Comparison of ENCODE assay signal across 26 cellular contexts in the genomic region with DNA sequence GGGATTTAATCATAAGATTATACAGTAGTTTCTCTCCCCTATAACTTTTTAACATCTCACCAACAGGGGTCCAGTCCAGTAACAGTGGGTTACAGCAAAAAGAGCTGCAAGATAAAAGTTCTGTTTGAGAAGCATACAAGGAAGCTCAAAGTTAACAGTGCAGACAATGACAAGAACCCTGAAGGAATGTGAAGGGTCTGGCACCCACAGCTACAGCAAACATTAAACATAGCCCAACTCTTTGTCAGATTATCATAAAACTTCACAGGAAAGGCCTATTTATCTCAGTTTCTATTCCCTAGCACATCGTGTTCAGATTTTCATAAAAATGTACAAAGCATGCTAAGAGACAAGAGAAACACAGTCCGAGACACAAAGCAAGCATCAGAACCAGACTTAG.
DNase-seq lines count a peak whose midpoint lies in the region; ATAC-seq and TF ChIP-seq lines count a peak whose summit lies in the region.
"Had no signal": no experiment of that assay in that cellular context is flagged by ENCODE, and none has a peak within 500 bp of the region (broad histone marks: within the 10 kb centered on the region; RNA-seq: fewer than 3 reads in every experiment).

No MANE protein-coding gene starts in this region.

- H3K36me3 ChIP-seq in cardiac muscle cell: no peaks in the 10 kb centered on the region
- peaks cover 0 to 2% of the 10 kb centered on the region in 2 experiments for H3K36me3 ChIP-seq in mesenchymal stem cell (ENCODE audit: control insufficient read depth in 1 of 2, insufficient read depth in 2 of 2, low read depth in 1 of 2, low read length in 2 of 2)
- H3K36me3 ChIP-seq in effector memory CD4-positive, alpha-beta T cell (ENCODE audit: control insufficient read depth, insufficient read depth, low read length): no peaks in the 10 kb centered on the region

- H2BK15ac ChIP-seq in mesenchymal stem cell (ENCODE audit: low read depth, poor library complexity, severe bottlenecking): no peak overlapping the region

- H3K4me3 ChIP-seq in cardiac muscle cell: no peak overlapping the region
- no peak overlapping the region for H3K4me3 ChIP-seq in astrocyte of the spinal cord (ENCODE audit: low read depth, low read length)
- no peak overlapping the region for H3K4me3 ChIP-seq in mesenchymal stem cell (ENCODE audit: insufficient read depth in 1 of 2, low read depth in 1 of 2, low read length in 2 of 2)
- H3K4me3 ChIP-seq in effector memory CD4-positive, alpha-beta T cell (ENCODE audit: insufficient read depth, low read depth, low read length, poor library complexity, severe bottlenecking): no peak overlapping the region
- H3K4me3 ChIP-seq: coronary artery, lung, testis had no signal

- H2AK5ac ChIP-seq in mesenchymal stem cell (ENCODE audit: low read length, severe bottlenecking): peak overlapping the region; percentile 86

- H3K79me1 ChIP-seq in mesenchymal stem cell (replicated peaks; ENCODE audit: low read length, poor library complexity, severe bottlenecking): peaks cover 8% of the 10 kb centered on the region

- intact Hi-C loops in Right ventricle myocardium inferior (cut with DNase I): no loop called here

- H3K9me3 ChIP-seq in cardiac muscle cell (ENCODE audit: low read depth): no peaks in the 10 kb centered on the region
- no peaks in the 10 kb centered on the region for H3K9me3 ChIP-seq in mesenchymal stem cell (ENCODE audit: control insufficient read depth, low read length)
- H3K9me3 ChIP-seq in effector memory CD4-positive, alpha-beta T cell (ENCODE audit: control insufficient read depth, low read length): no peaks in the 10 kb centered on the region
- H3K9me3 ChIP-seq: testis had no signal

- no peaks in the 10 kb centered on the region for H3K27me3 ChIP-seq in cardiac muscle cell
- H3K27me3 ChIP-seq in mesenchymal stem cell (ENCODE audit: control insufficient read depth in 1 of 2, insufficient read depth in 1 of 2, low read length in 2 of 2): no peaks in the 10 kb centered on the region
- H3K27me3 ChIP-seq in effector memory CD4-positive, alpha-beta T cell (replicated peaks; ENCODE audit: control insufficient read depth, insufficient read depth, low read length, poor library complexity, severe bottlenecking): peaks cover 5% of the 10 kb centered on the region
- H3K27me3 ChIP-seq: testis had no signal

- peak overlapping the region in 1 of 2 experiments; percentile 58 for H3K4ac ChIP-seq in mesenchymal stem cell (ENCODE audit: low read depth in 1 of 2, low read length in 2 of 2)

- no peak overlapping the region for H3K23ac ChIP-seq in mesenchymal stem cell (ENCODE audit: low read length in 2 of 2)

- peak overlapping the region; percentile 85 for H3K27ac ChIP-seq in cardiac muscle cell
- H3K27ac ChIP-seq in mesenchymal stem cell (ENCODE audit: low read length, poor library complexity, severe bottlenecking): peak overlapping the region; percentile 98
- no peak overlapping the region for H3K27ac ChIP-seq in effector memory CD4-positive, alpha-beta T cell (ENCODE audit: insufficient read depth, low read length, poor library complexity, severe bottlenecking)
- H3K27ac ChIP-seq: coronary artery, testis had no signal

- H3K4me2 ChIP-seq in mesenchymal stem cell (ENCODE audit: low read length, poor library complexity, severe bottlenecking): no peak overlapping the region

- peak overlapping the region; percentile 5 for H2BK120ac ChIP-seq in mesenchymal stem cell (ENCODE audit: low read depth, low read length)

- no peak overlapping the region for H2AFZ ChIP-seq in mesenchymal stem cell (ENCODE audit: low read depth, low read length)

- no peak overlapping the region for H3K18ac ChIP-seq in mesenchymal stem cell (ENCODE audit: low read depth in 1 of 2, low read length in 2 of 2)

- peak overlapping the region; percentile 84 for H4K8ac ChIP-seq in mesenchymal stem cell (ENCODE audit: low read length)

- ATAC-seq in Right ventricle myocardium inferior (no peak), HG03108 (IDR thresholded peaks at IDR 0.05; ENCODE audit: unreplicated experiment) (no peak), esophagus mucosa (no peak)
- ATAC-seq: activated CD4-positive, alpha-beta T cell treated with anti-CD3 and anti-CD28 coated beads for 36 hours; activated CD8-positive, alpha-beta T cell treated with anti-CD3 and anti-CD28 coated beads, Interleukin-2, amount 10 ng/mL, durations not matched to agents 7 days and 5 days; effector memory CD8-positive, alpha-beta T cell; left cardiac atrium had no signal

- DNase-seq in cardiac muscle cell (ENCODE audit: low read depth in 1 of 2, low spot score in 1 of 2): peak; percentile 4 to 53
- no peak for DNase-seq in Right ventricle myocardium inferior (ENCODE audit: missing footprints)
- peak; percentile 30 for DNase-seq in astrocyte of the spinal cord (ENCODE audit: low read depth, low spot score)
- no peak for DNase-seq in mesenchymal stem cell
- DNase-seq in OCI-M2 (lab: John Stamatoyannopoulos, UW; ENCODE audit: unreplicated experiment): no peak
- no peak for DNase-seq in effector memory CD4-positive, alpha-beta T cell
- DNase-seq: 8988T; activated CD4-positive, alpha-beta T cell treated with anti-CD3 and anti-CD28 coated beads for 36 hours; activated CD8-positive, alpha-beta T cell treated with anti-CD3 and anti-CD28 coated beads, Interleukin-2, amount 10 ng/mL, durations not matched to agents 7 days and 5 days; CD4-positive, alpha-beta T cell; effector memory CD8-positive, alpha-beta T cell; erythroblast; foreskin melanocyte; Kasumi-1; left cardiac atrium; NCI-H1417; NCI-H2029 treated with DMSO at 0.1 percent for 48 hours; NCI-H524 treated with DMSO at 0.1 percent for 48 hours; nephron progenitor cell; SHP77; stimulated activated naive CD4-positive, alpha-beta T cell treated with Interleukin-2 at 50 U/mL for 16 hours; testis had no signal

- H2BK5ac ChIP-seq in mesenchymal stem cell (ENCODE audit: low read depth, low read length, poor library complexity, severe bottlenecking): peak overlapping the region; percentile 68

- in situ Hi-C loops in astrocyte of the spinal cord (cut with HindIII; ENCODE audit: low sequenced_read_pairs): no loop called here

- H3K4me1 ChIP-seq in cardiac muscle cell (ENCODE audit: low read depth) (peaks cover 52% of the 10 kb centered on the region), mesenchymal stem cell (ENCODE audit: control insufficient read depth, insufficient read depth, low read depth, low read length) (peaks cover 1% of the 10 kb centered on the region)
- H3K4me1 ChIP-seq in effector memory CD4-positive, alpha-beta T cell (ENCODE audit: control insufficient read depth, insufficient read depth, low read length, poor library complexity, severe bottlenecking): no peaks in the 10 kb centered on the region
- H3K4me1 ChIP-seq: testis had no signal

- TF ChIP-seq CTCF in cardiac muscle cell (IDR thresholded peaks at IDR 0.05; ENCODE audit: low read depth, low read length) (no peak), astrocyte of the spinal cord (IDR thresholded peaks at IDR 0.05; ENCODE audit: low read depth, low read length) (no peak)

- H2BK12ac ChIP-seq in mesenchymal stem cell (ENCODE audit: low read length in 2 of 2): no peak overlapping the region

- peak overlapping the region; percentile 92 for H3K9ac ChIP-seq in mesenchymal stem cell (ENCODE audit: low read length)

- no peak overlapping the region for H3K14ac ChIP-seq in mesenchymal stem cell (ENCODE audit: low read length in 2 of 2)

- H4K91ac ChIP-seq in mesenchymal stem cell (ENCODE audit: low read length): no peak overlapping the region

- 56% methylated on average over 1 of the region's 2 CpGs for WGBS in mesenchymal stem cell

Comparison
In these comparisons a context has a peak if more than half of its experiments do, and no peak if none do; other contexts are left out.
1. DNase-seq: peak in cardiac muscle cell (2 of 2) and astrocyte of the spinal cord (single experiment); none in Right ventricle myocardium inferior (single experiment), mesenchymal stem cell (single experiment), OCI-M2 (single experiment) and effector memory CD4-positive, alpha-beta T cell (0 of 3).